Comparison of ENCODE assay signal across 1 cellular context in genomic region chr19:39823693-39824092, GRCh38.
TF ChIP-seq lines count a peak whose summit lies in the region.

No MANE protein-coding gene starts in this region.

TF ChIP-seq in HepG2, 621 proteins besides CTCF, POLR2A, EP300 and RAD21:
- TF ChIP-seq ZNF577 (CRISPR knock-in tag; IDR thresholded peaks at IDR 0.05; ENCODE audit: borderline replicate concordance, low read depth) (no peak), ELK4 (CRISPR knock-in tag; IDR thresholded peaks at IDR 0.05; ENCODE audit: borderline replicate concordance) (no peak), ATF5 (CRISPR knock-in tag; IDR thresholded peaks at IDR 0.05; ENCODE audit: low read depth) (no peak), ZNF550 (CRISPR knock-in tag; IDR thresholded peaks at IDR 0.05; ENCODE audit: borderline replicate concordance) (no peak), SNAI1 (CRISPR knock-in tag; IDR thresholded peaks at IDR 0.05; ENCODE audit: borderline replicate concordance) (no peak), ZNF101 (CRISPR knock-in tag; IDR thresholded peaks at IDR 0.05; ENCODE audit: borderline replicate concordance, low read depth) (no peak), ZBTB1 (CRISPR knock-in tag; IDR thresholded peaks at IDR 0.05; ENCODE audit: borderline replicate concordance) (no peak), PHF21A (CRISPR knock-in tag; IDR thresholded peaks at IDR 0.05) (no peak), TFAP4 (IDR thresholded peaks at IDR 0.05; ENCODE audit: borderline replicate concordance, low read depth) (no peak), HNRNPH1 (optimal IDR thresholded peaks at IDR 0.05; ENCODE audit: low read depth, low read length) (no peak), KMT2B (CRISPR knock-in tag; IDR thresholded peaks at IDR 0.05) (no peak)
